In genomic region chr15:47711654-47712053, GRCh38 we compare ENCODE assay signal across 11 cellular contexts. TPM values are rescaled to one million over a fixed set of nuclear protein-coding genes. Genes with fewer than 3 reads are reported as not detected.
DNase-seq lines count a peak whose midpoint lies in the region; ATAC-seq and TF ChIP-seq lines count a peak whose summit lies in the region.
"Had no signal": no experiment of that assay in that cellular context is flagged by ENCODE, and none has a peak within 500 bp of the region (broad histone marks: within the 10 kb centered on the region; RNA-seq: fewer than 3 reads in every experiment).

No MANE protein-coding gene starts in this region.

- H3K4me1 ChIP-seq in testis = no peaks in the 10 kb centered on the region

- no peak for TF ChIP-seq POLR2A in testis (IDR thresholded peaks at IDR 0.05)

- no peak overlapping the region for H3K27ac ChIP-seq in testis

- no peaks in the 10 kb centered on the region for H3K27me3 ChIP-seq in testis

- H3K4me3 ChIP-seq in epithelial cell of proximal tubule (ENCODE audit: low read depth, low read length) (no peak overlapping the region), testis (no peak overlapping the region)

- TF ChIP-seq CTCF in epithelial cell of proximal tubule (conservative IDR thresholded peaks at IDR 0.05; ENCODE audit: low read depth, low read length) (peak; percentile 91), testis (IDR thresholded peaks at IDR 0.05) (peak in 2 of 3 experiments; percentile 33 to 54)

- DNase-seq in NCI-H2227 (lab: John Stamatoyannopoulos, UW; ENCODE audit: unreplicated experiment) (peak; percentile 3), NCI-H2227 treated with DMSO at 0.1 percent for 48 hours (lab: John Stamatoyannopoulos, UW) (no peak), NCI-H69 (lab: John Stamatoyannopoulos, UW) (peak; percentile 75), epithelial cell of proximal tubule (ENCODE audit: low read depth) (no peak), testis (no peak), NCI-H187 treated with DMSO at 0.1 percent for 48 hours (lab: John Stamatoyannopoulos, UW) (no peak)
- DNase-seq: stimulated activated CD4-positive, alpha-beta T cell treated with anti-CD3 and anti-CD28 coated beads, Interleukin-4, amount 100 ng/mL, for 24 hours had no signal

- no peaks in the 10 kb centered on the region for H3K36me3 ChIP-seq in testis (ENCODE audit: low read depth, missing control alignments)

- intact Hi-C loops in testis (cut with DNase I; ENCODE audit: low total_unique reads) = no loop called here

- no peak for ATAC-seq in HG02938 (IDR thresholded peaks at IDR 0.05; ENCODE audit: unreplicated experiment)
- no peak for ATAC-seq in GM21619 (IDR thresholded peaks at IDR 0.05; ENCODE audit: unreplicated experiment)
- ATAC-seq: esophagus mucosa had no signal

- H3K9me3 ChIP-seq in testis = no peaks in the 10 kb centered on the region

RNA-seq across cellular contexts. Expression of gene SEMA6D, which starts 5.7 kb away (rescaled TPM):
- total RNA-seq in epithelial cell of proximal tubule = 0.51 and 2.6 TPM in 2 replicates
- total RNA-seq in testis = 1 to 10 TPM; 4.3 to 5.6 TPM
- 4.0 TPM for polyA plus RNA-seq in testis (ENCODE audit: insufficient read depth, low read depth, low replicate concordance)
- polyA plus RNA-seq: CD14-positive monocyte had no signal

Comparison
In these comparisons a context has a peak if more than half of its experiments do, and no peak if none do; other contexts are left out.
1. DNase-seq: peak in NCI-H2227 (single experiment) and NCI-H69 (single experiment); none in NCI-H2227 treated with DMSO at 0.1 percent for 48 hours (single experiment), epithelial cell of proximal tubule (single experiment), testis (single experiment) and NCI-H187 treated with DMSO at 0.1 percent for 48 hours (single experiment).